10 cellular contexts compared by ENCODE assay signal in the genomic region with DNA sequence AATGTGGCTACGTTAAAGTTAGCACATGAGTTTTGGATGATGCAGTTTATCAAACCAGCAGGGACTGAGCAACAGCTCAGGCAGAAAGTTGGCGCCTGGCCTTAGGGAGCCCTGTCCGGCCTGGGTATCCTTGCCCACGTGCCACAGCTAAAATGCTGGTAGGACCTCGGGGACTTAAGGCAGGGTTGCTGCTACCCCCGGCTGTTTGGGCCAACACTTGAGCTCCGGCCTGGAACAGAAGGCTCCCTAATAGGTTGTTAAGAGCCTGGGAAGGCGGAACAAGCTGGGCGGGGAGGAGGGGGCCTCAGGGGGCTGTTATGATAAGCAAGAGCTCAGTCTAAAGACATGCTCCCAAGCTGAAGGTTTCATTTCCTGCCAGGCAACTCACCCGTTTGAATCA. TPM values are rescaled to one million over a fixed set of nuclear protein-coding genes. Genes with fewer than 3 reads are reported as not detected.
A peak's percentile ranks its signal among the peaks of the same experiment; 100 is the strongest.
DNase-seq lines count a peak whose midpoint lies in the region; ATAC-seq and TF ChIP-seq lines count a peak whose summit lies in the region.
"Had no signal": no experiment of that assay in that cellular context is flagged by ENCODE, and none has a peak within 500 bp of the region (broad histone marks: within the 10 kb centered on the region; RNA-seq: fewer than 3 reads in every experiment).

No MANE protein-coding gene starts in this region.

- TF ChIP-seq POLR2A in thyroid gland (IDR thresholded peaks at IDR 0.05): peak in 1 of 2 donors; percentile 49

- WGBS in thyroid gland, 2 donors: 12 to 16% methylated on average over 8 to 9 of the region's 10 CpGs

- no peak for TF ChIP-seq CTCF in dorsolateral prefrontal cortex (IDR thresholded peaks at IDR 0.05 in 54 of 56, conservative IDR thresholded peaks at IDR 0.05 in 2 of 56; ENCODE audit: low read depth in 1 of 56, partially characterized antibody in 56 of 56)
- no peak for TF ChIP-seq CTCF in thyroid gland (IDR thresholded peaks at IDR 0.05)

- H3K36me3 ChIP-seq in thyroid gland: no peaks in the 10 kb centered on the region

- intact Hi-C loops in dorsolateral prefrontal cortex (cut with DNase I): no loop called here
- intact Hi-C loops in thyroid gland (cut with DNase I): no loop called here

- ATAC-seq in HG03520 (IDR thresholded peaks at IDR 0.05; ENCODE audit: unreplicated experiment): no peak

- H3K27me3 ChIP-seq in dorsolateral prefrontal cortex: no peaks in the 10 kb centered on the region
- no peaks in the 10 kb centered on the region for H3K27me3 ChIP-seq in thyroid gland

- H3K9me3 ChIP-seq in thyroid gland: no peaks in the 10 kb centered on the region

- peak; percentile 22 for DNase-seq in NCI-H2227 treated with DMSO at 0.1 percent for 48 hours (lab: John Stamatoyannopoulos, UW)
- no peak for DNase-seq in dorsolateral prefrontal cortex
- DNase-seq in medulla oblongata (ENCODE audit: extremely low spot score): peak; percentile 33
- DNase-seq in thyroid gland: peak; percentile 94 to 98
- DNase-seq in stimulated activated naive CD4-positive, alpha-beta T cell treated with Interleukin-2 at 50 U/mL for 16 hours (lab: John Stamatoyannopoulos, UW): no peak
- DNase-seq in SIG-M5 treated with dmso at 0.1 percent for 504 hours (lab: John Stamatoyannopoulos, UW; ENCODE audit: unreplicated experiment): no peak
- DNase-seq: activated T-cell treated with anti-CD3 and anti-CD28 coated beads, Interleukin-2, amount 50 U/mL, for 1 hour; Calu3; NCI-H1105 treated with DMSO at 0.1 percent for 48 hours had no signal

- H3K4me3 ChIP-seq in dorsolateral prefrontal cortex: no peak overlapping the region
- H3K4me3 ChIP-seq in thyroid gland (replicated peaks in 1 of 3): no peak overlapping the region

- H3K27ac ChIP-seq in dorsolateral prefrontal cortex (peak overlapping the region; percentile 69 to 100 (median 95)), thyroid gland (peak overlapping the region; percentile 85 to 91 (median 87))

- H3K4me1 ChIP-seq in thyroid gland: peaks cover 77 to 84% of the 10 kb centered on the region in 2 donors

RNA-seq across cellular contexts. Expression of a gene that starts 39.7 kb away (rescaled TPM):
- total RNA-seq in dorsolateral prefrontal cortex (100 to 1,000 TPM in 1 of 120 experiments, 10 to 100 TPM in 119; 17.3 to 105 (median 33.6) TPM), thyroid gland (10 to 100 TPM; 25.6 to 32.3 (median 29.9) TPM)

Comparison
In these comparisons a context has a peak if more than half of its experiments do, and no peak if none do; other contexts are left out.
1. DNase-seq: peak in NCI-H2227 treated with DMSO at 0.1 percent for 48 hours (single experiment), medulla oblongata (single experiment) and thyroid gland (2 of 2); none in dorsolateral prefrontal cortex (0 of 10), stimulated activated naive CD4-positive, alpha-beta T cell treated with Interleukin-2 at 50 U/mL for 16 hours (single experiment) and SIG-M5 treated with dmso at 0.1 percent for 504 hours (single experiment).